1 cellular context compared by ENCODE assay signal in genomic region chr5:52810426-52810825, GRCh38.
TF ChIP-seq lines count a peak whose summit lies in the region.

No MANE protein-coding gene starts in this region.

TF ChIP-seq in SK-N-SH, 30 proteins besides CTCF, POLR2A, EP300 and RAD21 (continued from another document):
- TF ChIP-seq FOXJ3 (CRISPR knock-in tag; IDR thresholded peaks at IDR 0.05) (no peak), IRF3 (IDR thresholded peaks at IDR 0.05; ENCODE audit: low read depth, low read length) (no peak), NRF1 (IDR thresholded peaks at IDR 0.05; ENCODE audit: low read depth, low read length) (no peak), MXI1 (IDR thresholded peaks at IDR 0.05; ENCODE audit: low read depth, low read length) (no peak), RXRA (IDR thresholded peaks at IDR 0.05; ENCODE audit: borderline replicate concordance, low read depth) (no peak), MAX (IDR thresholded peaks at IDR 0.05; ENCODE audit: low read depth) (no peak), EZH2phosphoT487 (IDR thresholded peaks at IDR 0.05; ENCODE audit: borderline replicate concordance, low read depth) (no peak)
